1 cellular context compared by ENCODE assay signal in genomic region chr19:1166872-1167573, GRCh38.
A peak's percentile ranks its signal among the peaks of the same experiment; 100 is the strongest.
TF ChIP-seq lines count a peak whose summit lies in the region.

No MANE protein-coding gene starts in this region.

TF ChIP-seq in HepG2, 621 proteins besides CTCF, POLR2A, EP300 and RAD21 (continued from another document and continues in another):
- no peak for TF ChIP-seq ZNF281 (CRISPR knock-in tag; IDR thresholded peaks at IDR 0.05; ENCODE audit: borderline replicate concordance)
- TF ChIP-seq BCL6 (CRISPR knock-in tag; IDR thresholded peaks at IDR 0.05), result 0 out of 2 replicates have a peak, but pooled peaks have one; percentile 17
- TF ChIP-seq, protein P1, sequence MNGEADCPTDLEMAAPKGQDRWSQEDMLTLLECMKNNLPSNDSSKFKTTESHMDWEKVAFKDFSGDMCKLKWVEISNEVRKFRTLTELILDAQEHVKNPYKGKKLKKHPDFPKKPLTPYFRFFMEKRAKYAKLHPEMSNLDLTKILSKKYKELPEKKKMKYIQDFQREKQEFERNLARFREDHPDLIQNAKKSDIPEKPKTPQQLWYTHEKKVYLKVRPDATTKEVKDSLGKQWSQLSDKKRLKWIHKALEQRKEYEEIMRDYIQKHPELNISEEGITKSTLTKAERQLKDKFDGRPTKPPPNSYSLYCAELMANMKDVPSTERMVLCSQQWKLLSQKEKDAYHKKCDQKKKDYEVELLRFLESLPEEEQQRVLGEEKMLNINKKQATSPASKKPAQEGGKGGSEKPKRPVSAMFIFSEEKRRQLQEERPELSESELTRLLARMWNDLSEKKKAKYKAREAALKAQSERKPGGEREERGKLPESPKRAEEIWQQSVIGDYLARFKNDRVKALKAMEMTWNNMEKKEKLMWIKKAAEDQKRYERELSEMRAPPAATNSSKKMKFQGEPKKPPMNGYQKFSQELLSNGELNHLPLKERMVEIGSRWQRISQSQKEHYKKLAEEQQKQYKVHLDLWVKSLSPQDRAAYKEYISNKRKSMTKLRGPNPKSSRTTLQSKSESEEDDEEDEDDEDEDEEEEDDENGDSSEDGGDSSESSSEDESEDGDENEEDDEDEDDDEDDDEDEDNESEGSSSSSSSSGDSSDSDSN (CRISPR knock-in tag; IDR thresholded peaks at IDR 0.05), result 0 out of 2 replicates have a peak, but pooled peaks have one; percentile 44
- no peak for TF ChIP-seq SOX6 (IDR thresholded peaks at IDR 0.05)
- peak; percentile 17; the same call in 1 of the 2 replicates for TF ChIP-seq SOX6 (CRISPR knock-in tag; IDR thresholded peaks at IDR 0.05)
- TF ChIP-seq ZSCAN29 (CRISPR knock-in tag; conservative IDR thresholded peaks at IDR 0.05), result 0 out of 2 replicates have a peak, but pooled peaks have one; percentile 27
- TF ChIP-seq, protein P2, sequence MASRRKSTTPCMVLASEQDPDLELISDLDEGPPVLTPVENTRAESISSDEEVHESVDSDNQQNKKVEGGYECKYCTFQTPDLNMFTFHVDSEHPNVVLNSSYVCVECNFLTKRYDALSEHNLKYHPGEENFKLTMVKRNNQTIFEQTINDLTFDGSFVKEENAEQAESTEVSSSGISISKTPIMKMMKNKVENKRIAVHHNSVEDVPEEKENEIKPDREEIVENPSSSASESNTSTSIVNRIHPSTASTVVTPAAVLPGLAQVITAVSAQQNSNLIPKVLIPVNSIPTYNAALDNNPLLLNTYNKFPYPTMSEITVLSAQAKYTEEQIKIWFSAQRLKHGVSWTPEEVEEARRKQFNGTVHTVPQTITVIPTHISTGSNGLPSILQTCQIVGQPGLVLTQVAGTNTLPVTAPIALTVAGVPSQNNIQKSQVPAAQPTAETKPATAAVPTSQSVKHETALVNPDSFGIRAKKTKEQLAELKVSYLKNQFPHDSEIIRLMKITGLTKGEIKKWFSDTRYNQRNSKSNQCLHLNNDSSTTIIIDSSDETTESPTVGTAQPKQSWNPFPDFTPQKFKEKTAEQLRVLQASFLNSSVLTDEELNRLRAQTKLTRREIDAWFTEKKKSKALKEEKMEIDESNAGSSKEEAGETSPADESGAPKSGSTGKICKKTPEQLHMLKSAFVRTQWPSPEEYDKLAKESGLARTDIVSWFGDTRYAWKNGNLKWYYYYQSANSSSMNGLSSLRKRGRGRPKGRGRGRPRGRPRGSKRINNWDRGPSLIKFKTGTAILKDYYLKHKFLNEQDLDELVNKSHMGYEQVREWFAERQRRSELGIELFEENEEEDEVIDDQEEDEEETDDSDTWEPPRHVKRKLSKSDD (CRISPR knock-in tag; IDR thresholded peaks at IDR 0.05; ENCODE audit: low read depth), result peak; percentile 88
- TF ChIP-seq, protein P3, sequence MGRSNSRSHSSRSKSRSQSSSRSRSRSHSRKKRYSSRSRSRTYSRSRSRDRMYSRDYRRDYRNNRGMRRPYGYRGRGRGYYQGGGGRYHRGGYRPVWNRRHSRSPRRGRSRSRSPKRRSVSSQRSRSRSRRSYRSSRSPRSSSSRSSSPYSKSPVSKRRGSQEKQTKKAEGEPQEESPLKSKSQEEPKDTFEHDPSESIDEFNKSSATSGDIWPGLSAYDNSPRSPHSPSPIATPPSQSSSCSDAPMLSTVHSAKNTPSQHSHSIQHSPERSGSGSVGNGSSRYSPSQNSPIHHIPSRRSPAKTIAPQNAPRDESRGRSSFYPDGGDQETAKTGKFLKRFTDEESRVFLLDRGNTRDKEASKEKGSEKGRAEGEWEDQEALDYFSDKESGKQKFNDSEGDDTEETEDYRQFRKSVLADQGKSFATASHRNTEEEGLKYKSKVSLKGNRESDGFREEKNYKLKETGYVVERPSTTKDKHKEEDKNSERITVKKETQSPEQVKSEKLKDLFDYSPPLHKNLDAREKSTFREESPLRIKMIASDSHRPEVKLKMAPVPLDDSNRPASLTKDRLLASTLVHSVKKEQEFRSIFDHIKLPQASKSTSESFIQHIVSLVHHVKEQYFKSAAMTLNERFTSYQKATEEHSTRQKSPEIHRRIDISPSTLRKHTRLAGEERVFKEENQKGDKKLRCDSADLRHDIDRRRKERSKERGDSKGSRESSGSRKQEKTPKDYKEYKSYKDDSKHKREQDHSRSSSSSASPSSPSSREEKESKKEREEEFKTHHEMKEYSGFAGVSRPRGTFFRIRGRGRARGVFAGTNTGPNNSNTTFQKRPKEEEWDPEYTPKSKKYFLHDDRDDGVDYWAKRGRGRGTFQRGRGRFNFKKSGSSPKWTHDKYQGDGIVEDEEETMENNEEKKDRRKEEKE (IDR thresholded peaks at IDR 0.05), result no peak
- no peak for TF ChIP-seq IKZF4 (CRISPR knock-in tag; IDR thresholded peaks at IDR 0.05; ENCODE audit: borderline replicate concordance, low read depth, not compliant biosample characterization)
- peak; percentile 56; the same call in 1 of the 2 replicates for TF ChIP-seq MTA1 (CRISPR knock-in tag; IDR thresholded peaks at IDR 0.05; ENCODE audit: borderline replicate concordance)
- no peak for TF ChIP-seq ATF1 (CRISPR knock-in tag; IDR thresholded peaks at IDR 0.05)
- no peak for TF ChIP-seq ARNT (IDR thresholded peaks at IDR 0.05)
- no peak for TF ChIP-seq ZNF556 (CRISPR knock-in tag; IDR thresholded peaks at IDR 0.05; ENCODE audit: borderline replicate concordance)
- TF ChIP-seq U2AF1 (optimal IDR thresholded peaks at IDR 0.05; ENCODE audit: low read depth, low read length), result no peak
- TF ChIP-seq HOXA3 (CRISPR knock-in tag; IDR thresholded peaks at IDR 0.05), result peak; percentile 60; the same call in 1 of the 2 replicates
- no peak for TF ChIP-seq ERF (CRISPR knock-in tag; IDR thresholded peaks at IDR 0.05)
- TF ChIP-seq ZNF354B (CRISPR knock-in tag; IDR thresholded peaks at IDR 0.05), result peak; percentile 85
- no peak for TF ChIP-seq FOXO4 (CRISPR knock-in tag; conservative IDR thresholded peaks at IDR 0.05)
- peak; percentile 85 for TF ChIP-seq SKI (IDR thresholded peaks at IDR 0.05; ENCODE audit: partially characterized antibody)
- no peak for TF ChIP-seq SMAD3 (CRISPR knock-in tag; IDR thresholded peaks at IDR 0.05)
- TF ChIP-seq RBFOX2 (IDR thresholded peaks at IDR 0.05; ENCODE audit: low read depth, low read length), result peak; percentile 54
- no peak for TF ChIP-seq ZNF790 (CRISPR knock-in tag; IDR thresholded peaks at IDR 0.05; ENCODE audit: borderline replicate concordance)
- TF ChIP-seq ARNT2 (CRISPR knock-in tag; IDR thresholded peaks at IDR 0.05; ENCODE audit: low read depth), result no peak
- TF ChIP-seq ZNF800 (CRISPR knock-in tag; IDR thresholded peaks at IDR 0.05), result no peak
- TF ChIP-seq AKAP8 (CRISPR knock-in tag; IDR thresholded peaks at IDR 0.05), result peak; percentile 74; the same call in 1 of the 2 replicates
- TF ChIP-seq SATB2 (CRISPR knock-in tag; IDR thresholded peaks at IDR 0.05), result no peak
- TF ChIP-seq SIN3A (IDR thresholded peaks at IDR 0.05; ENCODE audit: borderline replicate concordance, low read depth, low read length), result no peak
- TF ChIP-seq, protein P4, sequence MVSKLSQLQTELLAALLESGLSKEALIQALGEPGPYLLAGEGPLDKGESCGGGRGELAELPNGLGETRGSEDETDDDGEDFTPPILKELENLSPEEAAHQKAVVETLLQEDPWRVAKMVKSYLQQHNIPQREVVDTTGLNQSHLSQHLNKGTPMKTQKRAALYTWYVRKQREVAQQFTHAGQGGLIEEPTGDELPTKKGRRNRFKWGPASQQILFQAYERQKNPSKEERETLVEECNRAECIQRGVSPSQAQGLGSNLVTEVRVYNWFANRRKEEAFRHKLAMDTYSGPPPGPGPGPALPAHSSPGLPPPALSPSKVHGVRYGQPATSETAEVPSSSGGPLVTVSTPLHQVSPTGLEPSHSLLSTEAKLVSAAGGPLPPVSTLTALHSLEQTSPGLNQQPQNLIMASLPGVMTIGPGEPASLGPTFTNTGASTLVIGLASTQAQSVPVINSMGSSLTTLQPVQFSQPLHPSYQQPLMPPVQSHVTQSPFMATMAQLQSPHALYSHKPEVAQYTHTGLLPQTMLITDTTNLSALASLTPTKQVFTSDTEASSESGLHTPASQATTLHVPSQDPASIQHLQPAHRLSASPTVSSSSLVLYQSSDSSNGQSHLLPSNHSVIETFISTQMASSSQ (IDR thresholded peaks at IDR 0.05; ENCODE audit: low read depth), result no peak
- TF ChIP-seq, protein P4 (CRISPR knock-in tag; IDR thresholded peaks at IDR 0.05; ENCODE audit: borderline replicate concordance), result 0 out of 2 replicates have a peak, but pooled peaks have one; percentile 22
- TF ChIP-seq, protein P5, sequence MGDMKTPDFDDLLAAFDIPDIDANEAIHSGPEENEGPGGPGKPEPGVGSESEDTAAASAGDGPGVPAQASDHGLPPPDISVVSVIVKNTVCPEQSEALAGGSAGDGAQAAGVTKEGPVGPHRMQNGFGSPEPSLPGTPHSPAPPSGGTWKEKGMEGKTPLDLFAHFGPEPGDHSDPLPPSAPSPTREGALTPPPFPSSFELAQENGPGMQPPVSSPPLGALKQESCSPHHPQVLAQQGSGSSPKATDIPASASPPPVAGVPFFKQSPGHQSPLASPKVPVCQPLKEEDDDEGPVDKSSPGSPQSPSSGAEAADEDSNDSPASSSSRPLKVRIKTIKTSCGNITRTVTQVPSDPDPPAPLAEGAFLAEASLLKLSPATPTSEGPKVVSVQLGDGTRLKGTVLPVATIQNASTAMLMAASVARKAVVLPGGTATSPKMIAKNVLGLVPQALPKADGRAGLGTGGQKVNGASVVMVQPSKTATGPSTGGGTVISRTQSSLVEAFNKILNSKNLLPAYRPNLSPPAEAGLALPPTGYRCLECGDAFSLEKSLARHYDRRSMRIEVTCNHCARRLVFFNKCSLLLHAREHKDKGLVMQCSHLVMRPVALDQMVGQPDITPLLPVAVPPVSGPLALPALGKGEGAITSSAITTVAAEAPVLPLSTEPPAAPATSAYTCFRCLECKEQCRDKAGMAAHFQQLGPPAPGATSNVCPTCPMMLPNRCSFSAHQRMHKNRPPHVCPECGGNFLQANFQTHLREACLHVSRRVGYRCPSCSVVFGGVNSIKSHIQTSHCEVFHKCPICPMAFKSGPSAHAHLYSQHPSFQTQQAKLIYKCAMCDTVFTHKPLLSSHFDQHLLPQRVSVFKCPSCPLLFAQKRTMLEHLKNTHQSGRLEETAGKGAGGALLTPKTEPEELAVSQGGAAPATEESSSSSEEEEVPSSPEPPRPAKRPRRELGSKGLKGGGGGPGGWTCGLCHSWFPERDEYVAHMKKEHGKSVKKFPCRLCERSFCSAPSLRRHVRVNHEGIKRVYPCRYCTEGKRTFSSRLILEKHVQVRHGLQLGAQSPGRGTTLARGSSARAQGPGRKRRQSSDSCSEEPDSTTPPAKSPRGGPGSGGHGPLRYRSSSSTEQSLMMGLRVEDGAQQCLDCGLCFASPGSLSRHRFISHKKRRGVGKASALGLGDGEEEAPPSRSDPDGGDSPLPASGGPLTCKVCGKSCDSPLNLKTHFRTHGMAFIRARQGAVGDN (CRISPR knock-in tag; IDR thresholded peaks at IDR 0.05), result peak; percentile 68
- TF ChIP-seq ZNF24 (IDR thresholded peaks at IDR 0.05), result no peak
- no peak for TF ChIP-seq TOE1 (CRISPR knock-in tag; IDR thresholded peaks at IDR 0.05)
